Comparison of ENCODE assay signal across 20 cellular contexts in genomic region chr7:133704436-133704835, GRCh38.
DNase-seq lines count a peak whose midpoint lies in the region; ATAC-seq and TF ChIP-seq lines count a peak whose summit lies in the region.
"Had no signal": no experiment of that assay in that cellular context is flagged by ENCODE, and none has a peak within 500 bp of the region (broad histone marks: within the 10 kb centered on the region; RNA-seq: fewer than 3 reads in every experiment).

No MANE protein-coding gene starts in this region.

- no peak overlapping the region for H3K14ac ChIP-seq in H9 (ENCODE audit: insufficient read depth, low read length)

- H3K4me2 ChIP-seq in mammary epithelial cell (ENCODE audit: insufficient read depth, low read depth, low read length) (no peak overlapping the region), H9 (ENCODE audit: insufficient read depth, insufficient read length, low read length) (no peak overlapping the region)
- H3K4me2 ChIP-seq: BLaER1 had no signal

- DNase-seq in MCF 10A (ENCODE audit: unreplicated experiment) (no peak), breast epithelium (ENCODE audit: low spot score in 2 of 2) (no peak), mammary epithelial cell (peak; percentile 36), left kidney (ENCODE audit: low read depth, low spot score) (peak; percentile 66), H9 (no peak), vagina (ENCODE audit: extremely low spot score in 2 of 2) (no peak)
- no peak for DNase-seq in effector CD4-positive, alpha-beta T cell
- DNase-seq: CD8-positive, alpha-beta T cell; DND-41; GM23248; KG1; NCI-H1048; NCI-H146; NCI-H2081; NCI-H2227 treated with DMSO at 0.1 percent for 48 hours; NCI-H524; Peyer's patch; Right ventricle myocardium superior had no signal

- H3K4me1 ChIP-seq in breast epithelium: no peaks in the 10 kb centered on the region
- peaks cover 25% of the 10 kb centered on the region for H3K4me1 ChIP-seq in mammary epithelial cell (ENCODE audit: insufficient read depth, low read length)
- H3K4me1 ChIP-seq in H9 (ENCODE audit: insufficient read depth, low read length): no peaks in the 10 kb centered on the region
- no peaks in the 10 kb centered on the region for H3K4me1 ChIP-seq in vagina
- H3K4me1 ChIP-seq: BLaER1, Peyer's patch had no signal

- H3K27ac ChIP-seq in breast epithelium (no peak overlapping the region), mammary epithelial cell (ENCODE audit: insufficient read depth, low read depth, low read length) (peak overlapping the region; percentile 70), H9 (ENCODE audit: insufficient read length, low read depth, low read length) (no peak overlapping the region), vagina (no peak overlapping the region)
- H3K27ac ChIP-seq: BLaER1, Peyer's patch had no signal

- no peak overlapping the region for H2BK12ac ChIP-seq in H9 (ENCODE audit: insufficient read length, low read depth, low read length)

- H2AFZ ChIP-seq in mammary epithelial cell (ENCODE audit: low read depth, low read length): no peak overlapping the region
- no peak overlapping the region for H2AFZ ChIP-seq in H9 (ENCODE audit: low read length)
- H2AFZ ChIP-seq: GM23248 had no signal

- no peak overlapping the region for H4K8ac ChIP-seq in H9 (replicated peaks; ENCODE audit: insufficient read length, low read depth, low read length)

- H4K91ac ChIP-seq in H9 (ENCODE audit: insufficient read length, low read depth, low read length): no peak overlapping the region

- H3K4ac ChIP-seq in H9 (ENCODE audit: low read depth, low read length): no peak overlapping the region

- no peaks in the 10 kb centered on the region for H3K27me3 Mint-ChIP-seq in MCF 10A (ENCODE audit: insufficient read depth, unreplicated experiment)
- H3K27me3 Mint-ChIP-seq in H9 (ENCODE audit: low read depth): no peaks in the 10 kb centered on the region

- H2BK120ac ChIP-seq in H9 (ENCODE audit: low read depth, low read length, poor library complexity, severe bottlenecking): no peak overlapping the region

- H3K4me3 ChIP-seq in breast epithelium (no peak overlapping the region), mammary epithelial cell (replicated peaks in 1 of 3; ENCODE audit: insufficient read depth in 1 of 3, low read depth in 2 of 3, low read length in 3 of 3) (no peak overlapping the region), vagina (no peak overlapping the region)
- H3K4me3 ChIP-seq: BLaER1, GM23248, Peyer's patch had no signal

- no peaks in the 10 kb centered on the region for H3K23me2 ChIP-seq in H9 (ENCODE audit: insufficient read length, low read depth, low read length, poor library complexity, severe bottlenecking)

- H3T11ph ChIP-seq in H9 (ENCODE audit: low read length): no peak overlapping the region

- H3K79me1 ChIP-seq in H9 (ENCODE audit: insufficient read depth, low read depth, low read length, poor library complexity, severe bottlenecking): no peaks in the 10 kb centered on the region

- no peak overlapping the region for H3K4me3 Mint-ChIP-seq in MCF 10A (ENCODE audit: unreplicated experiment)
- H3K4me3 Mint-ChIP-seq in H9: no peak overlapping the region
- H3K4me3 Mint-ChIP-seq: CD8-positive, alpha-beta T cell had no signal

- H2BK20ac ChIP-seq in H9 (ENCODE audit: low read depth, low read length, poor library complexity, severe bottlenecking): no peak overlapping the region

- CTCF ChIA-PET in MCF 10A (lab: Yijun Ruan, JAX): no interaction called here
- CTCF ChIA-PET in mammary epithelial cell (lab: Charles Lee; ENCODE audit: low non-redundant PET): no interaction called here

- H3K56ac ChIP-seq in H9 (ENCODE audit: insufficient read length, low read depth, low read length): no peak overlapping the region

- TF ChIP-seq POLR2A in breast epithelium (IDR thresholded peaks at IDR 0.05) (no peak), vagina (IDR thresholded peaks at IDR 0.05) (no peak)

- no peak for TF ChIP-seq CTCF in MCF 10A (IDR thresholded peaks at IDR 0.05; ENCODE audit: unreplicated experiment)
- no peak for TF ChIP-seq CTCF in breast epithelium (IDR thresholded peaks at IDR 0.05)
- no peak for TF ChIP-seq CTCF in mammary epithelial cell (conservative IDR thresholded peaks at IDR 0.05 in 1 of 2, IDR thresholded peaks at IDR 0.05 in 1 of 2; ENCODE audit: extremely low read depth in 1 of 2, insufficient read depth in 1 of 2, low read depth in 1 of 2, low read length in 2 of 2)
- no peak for TF ChIP-seq CTCF in H9 (conservative IDR thresholded peaks at IDR 0.05)
- no peak for TF ChIP-seq CTCF in vagina (IDR thresholded peaks at IDR 0.05)

- H3K18ac ChIP-seq in H9 (ENCODE audit: insufficient read length, low read depth, low read length): no peak overlapping the region

- POLR2A ChIA-PET in MCF 10A (lab: Yijun Ruan, JAX): interaction anchor here (0.7 to 1.3 kb wide), 4 partner anchors 9 to 1662 kb away, joined by 3 read pairs; no protein-coding TSS in a partner anchor

- H4K20me1 ChIP-seq in mammary epithelial cell (ENCODE audit: insufficient read depth, low read length) (no peaks in the 10 kb centered on the region), H9 (ENCODE audit: control insufficient read depth, insufficient read depth, insufficient read length) (no peaks in the 10 kb centered on the region)
- H4K20me1 ChIP-seq: BLaER1 had no signal

- H3K4me1 Mint-ChIP-seq in MCF 10A (ENCODE audit: insufficient read depth, unreplicated experiment): peaks cover 24% of the 10 kb centered on the region
- H3K4me1 Mint-ChIP-seq in H9: no peaks in the 10 kb centered on the region

- dilution Hi-C loops in mammary epithelial cell (cut with HindIII; ENCODE audit: low sequenced_read_pairs): no loop called here

- H3K9ac ChIP-seq in mammary epithelial cell (ENCODE audit: insufficient read depth, low read length) (no peak overlapping the region), H9 (ENCODE audit: extremely low read depth, insufficient read length, low read length) (no peak overlapping the region)
- H3K9ac ChIP-seq: BLaER1, GM23248 had no signal

- WGBS in mammary epithelial cell (ENCODE audit: low coverage, missing lambda C conversion rate): 93% methylated on average over 2 of the region's 2 CpGs
- no CpG with 5 or more reads among the region's 2 CpGs for WGBS in H9 (ENCODE audit: extremely low coverage, insufficient read length, low lambda C conversion rate)

- no peaks in the 10 kb centered on the region for H3K36me3 ChIP-seq in breast epithelium
- no peaks in the 10 kb centered on the region for H3K36me3 ChIP-seq in mammary epithelial cell (ENCODE audit: insufficient read depth, low read length)
- H3K36me3 ChIP-seq in vagina: no peaks in the 10 kb centered on the region
- H3K36me3 ChIP-seq: BLaER1, Peyer's patch had no signal

- no peak overlapping the region for H2AK5ac ChIP-seq in H9 (ENCODE audit: insufficient read length, low read length)

- H3K9me3 Mint-ChIP-seq in MCF 10A (ENCODE audit: unreplicated experiment) (no peaks in the 10 kb centered on the region), H9 (no peaks in the 10 kb centered on the region)
- H3K9me3 Mint-ChIP-seq: CD8-positive, alpha-beta T cell had no signal

- BruUV-seq in MCF 10A (replicated peaks; lab: Mats Ljungman, UMichigan) (no TSS peak), mammary epithelial cell (replicated peaks; lab: Mats Ljungman, UMichigan) (no TSS peak)

- no peak overlapping the region for H2BK15ac ChIP-seq in H9 (ENCODE audit: low read depth, low read length)

- no peaks in the 10 kb centered on the region for H3K36me3 Mint-ChIP-seq in MCF 10A (ENCODE audit: insufficient read depth, unreplicated experiment)
- no peaks in the 10 kb centered on the region for H3K36me3 Mint-ChIP-seq in H9 (ENCODE audit: insufficient read depth in 1 of 3, low read depth in 3 of 3)

- H3K27me3 ChIP-seq in breast epithelium (no peaks in the 10 kb centered on the region), mammary epithelial cell (ENCODE audit: insufficient read depth, low read length) (no peaks in the 10 kb centered on the region), H9 (ENCODE audit: insufficient read depth, low read length) (no peaks in the 10 kb centered on the region), vagina (no peaks in the 10 kb centered on the region)
- H3K27me3 ChIP-seq: BLaER1, Peyer's patch had no signal

- no peak for ATAC-seq in GM18511 (IDR thresholded peaks at IDR 0.05; ENCODE audit: unreplicated experiment)
- ATAC-seq: CD8-positive, alpha-beta T cell had no signal

- H3K27ac Mint-ChIP-seq in MCF 10A (ENCODE audit: low read depth, unreplicated experiment): peak overlapping the region; percentile 68
- peak overlapping the region in 1 of 3 experiments; percentile 7; a peak in 1 of 7 replicates for H3K27ac Mint-ChIP-seq in H9
- H3K27ac Mint-ChIP-seq: CD8-positive, alpha-beta T cell had no signal

- no peak overlapping the region for H3K23ac ChIP-seq in H9 (ENCODE audit: insufficient read length, low read depth, low read length)

- H3K79me2 ChIP-seq in mammary epithelial cell (ENCODE audit: insufficient read depth, low read length) (no peaks in the 10 kb centered on the region), H9 (ENCODE audit: insufficient read depth, low read length) (no peaks in the 10 kb centered on the region)

- intact Hi-C loops in MCF 10A (cut with micrococcal nuclease) (no loop called here), breast epithelium (cut with DNase I; ENCODE audit: low total_unique reads) (no loop called here), mammary epithelial cell (cut with micrococcal nuclease) (loop anchor here (10.0 kb wide), 1 partner anchor 270 kb away; no protein-coding TSS in a partner anchor), vagina (cut with DNase I) (no loop called here)

- no peak overlapping the region for H4K5ac ChIP-seq in H9 (ENCODE audit: insufficient read length, low read depth, low read length)

- H3K9me3 ChIP-seq in breast epithelium (no peaks in the 10 kb centered on the region), mammary epithelial cell (replicated peaks; ENCODE audit: insufficient read depth, low read length) (no peaks in the 10 kb centered on the region), H9 (ENCODE audit: control insufficient read depth, low read depth, low read length) (no peaks in the 10 kb centered on the region), vagina (no peaks in the 10 kb centered on the region)
- H3K9me3 ChIP-seq: BLaER1, Peyer's patch had no signal

- in situ Hi-C loops in mammary epithelial cell (cut with MboI; ENCODE audit: low sequenced_read_pairs in 2 of 2): no loop called here

- no peak overlapping the region for H2BK5ac ChIP-seq in H9 (ENCODE audit: insufficient read length, low read length)

Comparison
In these comparisons a context has a peak if more than half of its experiments do, and no peak if none do; other contexts are left out.
1. DNase-seq: peak in mammary epithelial cell (single experiment) and left kidney (single experiment); none in MCF 10A (single experiment), breast epithelium (0 of 2), H9 (single experiment), effector CD4-positive, alpha-beta T cell (single experiment) and vagina (0 of 2).